ENCODE assay signal across 9 cellular contexts in genomic region chr11:63766501-63767270, GRCh38. TPM values are rescaled to one million over a fixed set of nuclear protein-coding genes. Genes with fewer than 3 reads are reported as not detected.
A peak's percentile ranks its signal among the peaks of the same experiment; 100 is the strongest.
DNase-seq lines count a peak whose midpoint lies in the region; ATAC-seq and TF ChIP-seq lines count a peak whose summit lies in the region.
"Had no signal": no experiment of that assay in that cellular context is flagged by ENCODE, and none has a peak within 500 bp of the region (broad histone marks: within the 10 kb centered on the region; RNA-seq: fewer than 3 reads in every experiment).

No MANE protein-coding gene starts in this region.

- intact Hi-C loops in heart left ventricle (cut with DNase I) (loop anchor here (5.0 to 10.0 kb wide), 5 partner anchors 46 to 378 kb away; partner anchors contain the start of gene SPINDOC (in 7 of the 10)), Right ventricle myocardium inferior (cut with DNase I) (loop anchor here (5.0 to 10.0 kb wide), 2 partner anchors 181 to 388 kb away; no protein-coding TSS in a partner anchor), body of pancreas (cut with DNase I) (loop anchor here (10.0 kb wide), 1 partner anchor 178 kb away; no protein-coding TSS in a partner anchor), vagina (cut with DNase I) (loop anchor here (10.0 kb wide), 1 partner anchor 178 kb away; no protein-coding TSS in a partner anchor)

- peaks cover 33% of the 10 kb centered on the region for H3K79me2 ChIP-seq in mesendoderm (ENCODE audit: control insufficient read depth, insufficient read depth, low read length)

- TF ChIP-seq CTCF in heart left ventricle (IDR thresholded peaks at IDR 0.05) (no peak), body of pancreas (IDR thresholded peaks at IDR 0.05) (no peak), vagina (IDR thresholded peaks at IDR 0.05) (no peak)

- peak overlapping the region; percentile 89 for H3K9ac ChIP-seq in mesendoderm (ENCODE audit: low read length)

- H4K8ac ChIP-seq in mesendoderm (ENCODE audit: low read depth, low read length): no peak overlapping the region

- peaks cover 0 to 55% (median 31%) of the 10 kb centered on the region in 12 donors for H3K4me1 ChIP-seq in heart left ventricle
- peaks cover 57% of the 10 kb centered on the region for H3K4me1 ChIP-seq in body of pancreas
- H3K4me1 ChIP-seq in mesendoderm (ENCODE audit: control insufficient read depth, low read depth, low read length): peaks cover 10% of the 10 kb centered on the region
- H3K4me1 ChIP-seq in vagina: peaks cover 53% of the 10 kb centered on the region

- WGBS in heart left ventricle, 4 donors: 64 to 72% (median 69%) methylated on average over 5 to 8 of the region's 8 CpGs
- 43% methylated on average over 4 to 8 of the region's 8 CpGs for WGBS in body of pancreas, 2 donors
- no CpG with 5 or more reads among the region's 8 CpGs for WGBS in mesendoderm (ENCODE audit: extremely low coverage, insufficient coverage, low lambda C conversion rate)

- H3K79me1 ChIP-seq in mesendoderm (ENCODE audit: low read length): peaks cover 2% of the 10 kb centered on the region

- peaks cover 0 to 10% (median 0%) of the 10 kb centered on the region in 9 donors for H3K27me3 ChIP-seq in heart left ventricle
- H3K27me3 ChIP-seq in body of pancreas: no peaks in the 10 kb centered on the region
- H3K27me3 ChIP-seq in mesendoderm (ENCODE audit: insufficient read depth, low read length, poor library complexity): no peaks in the 10 kb centered on the region
- no peaks in the 10 kb centered on the region for H3K27me3 ChIP-seq in vagina
- H3K27me3 ChIP-seq: SJSA1 had no signal

- no peak overlapping the region for H3K18ac ChIP-seq in mesendoderm (ENCODE audit: low read length)

- H3K9me3 ChIP-seq in heart left ventricle (no peaks in the 10 kb centered on the region), body of pancreas (no peaks in the 10 kb centered on the region), vagina (no peaks in the 10 kb centered on the region)

- in situ Hi-C loops in ACHN (cut with HindIII; ENCODE audit: low pct_ligation_motif_present, low pct_unique_long_range_greater_than_20kb, low sequenced_read_pairs): no loop called here

- no peak overlapping the region for H4K5ac ChIP-seq in mesendoderm (ENCODE audit: low read length)

- no peak overlapping the region for H3K4ac ChIP-seq in mesendoderm (ENCODE audit: low read depth, low read length)

- H3K4me2 ChIP-seq in mesendoderm (ENCODE audit: low read length): peak overlapping the region; percentile 67

- no peak overlapping the region for H3K23ac ChIP-seq in mesendoderm (ENCODE audit: low read length)

- H2BK15ac ChIP-seq in mesendoderm (replicated peaks; ENCODE audit: low read depth): no peak overlapping the region

- H3K36me3 ChIP-seq in heart left ventricle (peaks cover 0 to 7% (median 0%) of the 10 kb centered on the region in 9 donors), body of pancreas (replicated peaks in 1 of 2; ENCODE audit: insufficient read depth in 1 of 2, low read depth in 2 of 2) (no peaks in the 10 kb centered on the region), mesendoderm (ENCODE audit: control insufficient read depth, insufficient read depth, low read length) (no peaks in the 10 kb centered on the region), vagina (no peaks in the 10 kb centered on the region)

- no peak overlapping the region for H2BK120ac ChIP-seq in mesendoderm (ENCODE audit: low read depth, low read length)

- no peak overlapping the region for H2AK5ac ChIP-seq in mesendoderm (ENCODE audit: low read length)

- no peak overlapping the region for H2BK5ac ChIP-seq in mesendoderm (ENCODE audit: low read length)

- TF ChIP-seq POLR2A in heart left ventricle (IDR thresholded peaks at IDR 0.05): no peak
- no peak for TF ChIP-seq POLR2A in body of pancreas (IDR thresholded peaks at IDR 0.05)
- TF ChIP-seq POLR2A in vagina (IDR thresholded peaks at IDR 0.05): no peak

- peak overlapping the region in 11 of 12 donors; percentile 62 to 99 (median 89) for H3K4me3 ChIP-seq in heart left ventricle
- peak overlapping the region in 1 of 2 donors; percentile 88 for H3K4me3 ChIP-seq in body of pancreas
- H3K4me3 ChIP-seq in mesendoderm (ENCODE audit: low read length): peak overlapping the region; percentile 17
- H3K4me3 ChIP-seq in vagina: peak overlapping the region; percentile 62 to 98

- peak overlapping the region in 8 of 12 donors; percentile 73 to 91 (median 86) for H3K27ac ChIP-seq in heart left ventricle
- H3K27ac ChIP-seq in body of pancreas: peak overlapping the region in 3 of 4 donors; percentile 69 to 77 (median 76)
- peak overlapping the region; percentile 11 for H3K27ac ChIP-seq in mesendoderm (ENCODE audit: low read depth, low read length)
- H3K27ac ChIP-seq in vagina: peak overlapping the region; percentile 93
- H3K27ac ChIP-seq: SJSA1 had no signal

- DNase-seq in heart left ventricle (peak in 1 of 5 donors; percentile 11), Right ventricle myocardium inferior (ENCODE audit: missing footprints) (no peak), body of pancreas (no peak), mesendoderm (no peak), vagina (ENCODE audit: extremely low spot score in 2 of 2) (no peak), NCI-H1436 (lab: John Stamatoyannopoulos, UW) (no peak), dedifferentiated amniotic fluid mesenchymal stem cell (ENCODE audit: extremely low spot score) (no peak), ACHN (no peak)

- ATAC-seq in heart left ventricle (no peak), Right ventricle myocardium inferior (no peak), body of pancreas (no peak)

- H3K56ac ChIP-seq in mesendoderm (ENCODE audit: low read length): peak overlapping the region; percentile 65

RNA-seq across cellular contexts. Expression of gene ZFTA, which starts 1.9 kb away (rescaled TPM):
- total RNA-seq in heart left ventricle: 10 to 100 TPM in 5 of 9 donors, 1 to 10 TPM in 4; 8.1 to 17.9 (median 10.6) TPM
- 1 to 10 TPM; 4.6 to 6.3 TPM for polyA plus RNA-seq in heart left ventricle
- total RNA-seq in Right ventricle myocardium inferior: 12.6 TPM
- 10 to 100 TPM; 13.2 to 23.1 TPM for total RNA-seq in body of pancreas
- 12.0 TPM for polyA plus RNA-seq in mesendoderm (2013, experiment 1 of 2)
- 12.9 TPM for polyA plus RNA-seq in mesendoderm (2013, experiment 2 of 2)
- 13.0 TPM for total RNA-seq in vagina

RNA-seq across cellular contexts. Expression of gene SPINDOC, which starts 46.6 kb away (rescaled TPM):
- total RNA-seq in heart left ventricle (10 to 100 TPM in 6 of 9 donors, 1 to 10 TPM in 3; 7.8 to 11.8 (median 10.6) TPM), Right ventricle myocardium inferior (11.9 TPM), body of pancreas (10 to 100 TPM in 1 of 2 donors, 1 to 10 TPM in 1; 3.6 to 16.2 TPM), vagina (6.6 TPM)
- polyA plus RNA-seq in heart left ventricle: 10 to 100 TPM; 11.6 to 12.0 TPM
- 63.0 TPM for polyA plus RNA-seq in mesendoderm (2013, experiment 1 of 2)
- polyA plus RNA-seq in mesendoderm (2013, experiment 2 of 2): 65.1 TPM

Comparison
In these comparisons a context has a peak if more than half of its experiments do, and no peak if none do; other contexts are left out.
1. H3K27ac ChIP-seq: peak in every context shown above with its lines; median percentile 93 in vagina; 86 in heart left ventricle; 76 in body of pancreas; 11 in mesendoderm.